8 cellular contexts compared by ENCODE assay signal in the genomic region with DNA sequence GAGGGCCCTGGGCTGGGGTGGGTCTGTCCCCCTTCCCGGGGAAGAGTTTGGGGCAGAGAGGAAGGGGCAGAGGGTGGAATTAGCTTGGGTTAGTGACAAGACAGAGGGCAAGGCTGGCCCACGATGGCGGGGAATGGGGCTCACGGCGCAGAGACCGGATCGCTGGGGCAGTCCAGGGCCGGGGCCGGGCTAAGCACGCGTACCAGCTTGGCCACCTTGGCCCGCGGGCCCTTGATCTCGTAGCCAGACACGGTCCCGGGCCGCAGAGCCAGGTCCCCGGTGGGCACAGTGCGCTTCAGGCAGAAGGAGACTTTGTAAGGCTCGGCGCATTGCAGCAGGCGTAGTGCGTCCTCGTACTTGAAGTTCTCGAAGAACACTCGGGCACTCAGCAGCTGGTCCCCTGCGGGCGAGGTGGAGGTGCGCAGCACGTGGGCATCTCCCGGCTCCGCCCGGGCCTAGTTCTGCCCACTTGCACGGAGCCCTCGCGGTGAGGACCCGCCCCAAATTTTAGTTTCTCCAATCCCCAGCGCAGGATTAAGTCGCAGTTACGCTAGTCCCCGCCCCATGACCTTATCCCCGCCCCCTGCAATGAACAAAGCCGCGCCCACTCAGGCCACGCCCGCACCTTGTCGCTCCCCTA. TPM values are rescaled to one million over a fixed set of nuclear protein-coding genes. Genes with fewer than 3 reads are reported as not detected.
DNase-seq lines count a peak whose midpoint lies in the region; ATAC-seq, FAIRE-seq and TF ChIP-seq lines count a peak whose summit lies in the region.

No MANE protein-coding gene starts in this region.

- H3K27ac ChIP-seq in spleen = no peak overlapping the region

- no peak for TF ChIP-seq CTCF in spleen (IDR thresholded peaks at IDR 0.05 in 8 of 11, conservative IDR thresholded peaks at IDR 0.05 in 3 of 11)

- no peak for FAIRE-seq in GM19239 (lab: Jason Lieb, UNC)

- no peak for TF ChIP-seq POLR2A in spleen (IDR thresholded peaks at IDR 0.05)

- no peaks in the 10 kb centered on the region for H3K9me3 ChIP-seq in spleen

- H3K36me3 ChIP-seq in spleen = peaks cover 0 to 4% (median 0%) of the 10 kb centered on the region in 6 donors

- WGBS in spleen, 5 donors = 42 to 54% (median 44%) methylated on average over 42 to 47 of the region's 47 CpGs

- H3K27me3 ChIP-seq in spleen (replicated peaks in 1 of 7) = peaks cover 0 to 9% (median 0%) of the 10 kb centered on the region in 7 donors

- peak; percentile 73 to 86 for DNase-seq in NCI-H187 (lab: John Stamatoyannopoulos, UW)
- peak; percentile 23 for DNase-seq in activated CD8-positive, alpha-beta memory T cell treated with anti-CD3 and anti-CD28 coated beads, Interleukin-2, amount 50 U/mL, for 24 hours (ENCODE audit: extremely low read depth)
- DNase-seq in head of caudate nucleus = peak; percentile 37 to 91 (median 70)
- peak; percentile 6 to 60 (median 13) for DNase-seq in stimulated activated CD4-positive, alpha-beta T cell treated with anti-CD3 and anti-CD28 coated beads, TNF-alpha, amount 100 ng/mL, for 1 hour (ENCODE audit: low read depth in 3 of 3, low spot score in 1 of 3)
- no peak for DNase-seq in spleen
- DNase-seq in NCI-H2081 treated with DMSO at 0.1 percent for 48 hours (lab: John Stamatoyannopoulos, UW) = no peak
- no peak for DNase-seq in GM19239 (ENCODE audit: insufficient read length, low spot score)

- ATAC-seq in GM18502 (IDR thresholded peaks at IDR 0.05; ENCODE audit: poor library complexity, unreplicated experiment) = no peak

- H3K4me1 ChIP-seq in spleen = peaks cover 0 to 22% (median 11%) of the 10 kb centered on the region in 6 donors

- intact Hi-C loops in head of caudate nucleus (cut with DNase I) = no loop called here
- intact Hi-C loops in spleen (cut with DNase I; ENCODE audit: low total_unique reads) = no loop called here

- H3K4me3 ChIP-seq in spleen = peak overlapping the region in 1 of 8 donors; percentile 42

RNA-seq across cellular contexts. Expression of gene HIPK4, which starts 8.6 kb away (rescaled TPM):
- total RNA-seq in spleen = under 1 TPM in 1 of 7 donors, not detected in 6; 0.19 TPM
- under 1 TPM in 1 of 3 donors, not detected in 2; 0.08 TPM for polyA plus RNA-seq in spleen

RNA-seq across cellular contexts. Expression of gene PRX, which starts 14.6 kb away (rescaled TPM):
- total RNA-seq in spleen = 1 to 10 TPM; 1.7 to 3.4 (median 3.0) TPM
- polyA plus RNA-seq in spleen = 1 to 10 TPM in 1 of 3 donors, under 1 TPM in 2; 0.50 to 1.8 (median 0.56) TPM

RNA-seq across cellular contexts. Expression of gene SERTAD1, which starts 27.3 kb away (rescaled TPM):
- 10 to 100 TPM in 6 of 7 donors, 1 to 10 TPM in 1; 9.8 to 19.7 (median 13.2) TPM for total RNA-seq in spleen
- polyA plus RNA-seq in spleen = 10 to 100 TPM in 1 of 3 donors, 1 to 10 TPM in 2; 8.5 to 14.9 (median 9.4) TPM

RNA-seq across cellular contexts. Expression of gene SERTAD3, which starts 45.6 kb away (rescaled TPM):
- 10 to 100 TPM; 21.5 to 51.4 (median 30.9) TPM for total RNA-seq in spleen
- 10 to 100 TPM; 21.8 to 32.6 (median 23.5) TPM for polyA plus RNA-seq in spleen

RNA-seq across cellular contexts. Expression of gene PLD3, which starts 50.0 kb away (rescaled TPM):
- total RNA-seq in spleen = 100 to 1,000 TPM; 187 to 589 (median 326) TPM
- polyA plus RNA-seq in spleen = 100 to 1,000 TPM in 1 of 3 donors, 10 to 100 TPM in 2; 61.3 to 120 (median 81.6) TPM

Comparison
In these comparisons a context has a peak if more than half of its experiments do, and no peak if none do; other contexts are left out.
1. DNase-seq: peak in NCI-H187 (2 of 2), activated CD8-positive, alpha-beta memory T cell treated with anti-CD3 and anti-CD28 coated beads, Interleukin-2, amount 50 U/mL, for 24 hours (single experiment), head of caudate nucleus (42 of 42) and stimulated activated CD4-positive, alpha-beta T cell treated with anti-CD3 and anti-CD28 coated beads, TNF-alpha, amount 100 ng/mL, for 1 hour (3 of 3); none in spleen (single experiment), NCI-H2081 treated with DMSO at 0.1 percent for 48 hours (single experiment) and GM19239 (single experiment).